ENCODE assay signal across 25 cellular contexts in the genomic region with DNA sequence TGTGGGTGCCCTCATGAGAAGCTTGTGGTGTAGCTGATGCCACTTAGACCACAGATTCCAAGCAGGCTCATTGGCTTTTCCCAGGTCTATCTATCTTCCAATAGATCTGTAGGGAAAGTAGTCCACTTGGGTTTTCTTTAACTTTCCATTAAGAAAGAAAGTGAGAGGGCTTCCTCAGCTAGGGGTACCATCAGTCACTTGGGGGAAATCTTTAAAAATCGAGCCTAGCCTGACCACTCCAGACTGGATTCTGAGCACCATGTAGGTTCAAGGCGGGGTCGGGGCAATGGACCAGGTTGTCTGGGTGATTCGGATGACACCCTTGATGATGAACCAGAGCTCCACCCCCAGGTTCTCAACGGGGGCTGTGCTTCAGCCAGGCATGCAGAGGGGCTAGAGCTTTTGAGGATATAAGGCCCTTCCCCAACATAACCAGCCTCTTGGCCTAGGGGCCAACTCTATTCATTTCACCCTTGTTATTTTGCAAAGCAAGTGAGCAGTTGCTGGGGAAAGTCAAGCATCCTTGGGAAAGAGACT. TPM values are rescaled to one million over a fixed set of nuclear protein-coding genes. Genes with fewer than 3 reads are reported as not detected.
A peak's percentile ranks its signal among the peaks of the same experiment; 100 is the strongest.
DNase-seq lines count a peak whose midpoint lies in the region; ATAC-seq and TF ChIP-seq lines count a peak whose summit lies in the region.
"Had no signal": no experiment of that assay in that cellular context is flagged by ENCODE, and none has a peak within 500 bp of the region (broad histone marks: within the 10 kb centered on the region; RNA-seq: fewer than 3 reads in every experiment).

No MANE protein-coding gene starts in this region.

- POLR2A ChIA-PET in activated CD4-positive, alpha-beta memory T cell treated with anti-CD3 and anti-CD28 coated beads, Interleukin-2, amount 10 ng/mL, durations not matched to agents 7 days and 5 days (lab: Charles Lee), result interaction anchor here (2.9 kb wide), 1 partner anchor 10 kb away, joined by 11 read pairs; no protein-coding TSS in a partner anchor

- no peak overlapping the region for H3K4me3 Mint-ChIP-seq in natural killer cell
- H3K4me3 Mint-ChIP-seq in natural killer cell treated with Interleukin-12 subunit alpha and Interleukin-12 subunit beta and Interleukin-15 and Interleukin-18, amount 100 ng/mL, for 72 hours, result no peak overlapping the region
- no peak overlapping the region for H3K4me3 Mint-ChIP-seq in osteocyte (ENCODE audit: unreplicated experiment)
- no peak overlapping the region for H3K4me3 Mint-ChIP-seq in activated CD4-positive, alpha-beta memory T cell treated with anti-CD3 and anti-CD28 coated beads, Interleukin-2, amount 10 ng/mL, durations not matched to agents 7 days and 5 days
- H3K4me3 Mint-ChIP-seq: activated CD4-positive, alpha-beta T cell treated with anti-CD3 and anti-CD28 coated beads, Interleukin-2, amount 10 ng/mL, durations not matched to agents 24 days and 14 days; activated naive CD8-positive, alpha-beta T cell treated with anti-CD3 and anti-CD28 coated beads for 36 hours; activated T-helper 17 cell treated with anti-CD3 and anti-CD28 coated beads, Interleukin-2, amount 50 U/mL, for 72 hours; dendritic cell treated with granulocyte-macrophage colony-stimulating factor and Interleukin-4, amounts not matched to agents 40 ng/mL and 50 ng/mL, for 4 days; H9 had no signal

- H3K36me3 Mint-ChIP-seq in natural killer cell (no peaks in the 10 kb centered on the region), osteocyte (ENCODE audit: unreplicated experiment) (peaks cover 20% of the 10 kb centered on the region)
- H3K36me3 Mint-ChIP-seq in natural killer cell treated with Interleukin-12 subunit alpha and Interleukin-12 subunit beta and Interleukin-15 and Interleukin-18, amount 100 ng/mL, for 72 hours, result no peaks in the 10 kb centered on the region
- H3K36me3 Mint-ChIP-seq in activated CD4-positive, alpha-beta memory T cell treated with anti-CD3 and anti-CD28 coated beads, Interleukin-2, amount 10 ng/mL, durations not matched to agents 7 days and 5 days (ENCODE audit: low read depth), result peaks cover 56% of the 10 kb centered on the region

- peak overlapping the region; percentile 91 to 95 for H3K27ac ChIP-seq in coronary artery
- H3K27ac ChIP-seq: brain microvascular endothelial cell, KMS-11, SK-N-MC, VCaP had no signal

- no peak for DNase-seq in natural killer cell
- DNase-seq in natural killer cell treated with Interleukin-12 subunit alpha and Interleukin-12 subunit beta and Interleukin-15 and Interleukin-18, amount 100 ng/mL, for 72 hours (ENCODE audit: low spot score), result no peak
- DNase-seq in coronary artery (ENCODE audit: low spot score), result no peak
- no peak for DNase-seq in osteocyte (ENCODE audit: extremely low spot score, unreplicated experiment)
- no peak for DNase-seq in DMS53 (lab: John Stamatoyannopoulos, UW)
- DNase-seq in activated CD4-positive, alpha-beta memory T cell treated with anti-CD3 and anti-CD28 coated beads, Interleukin-2, amount 10 ng/mL, durations not matched to agents 7 days and 5 days, result no peak
- DNase-seq in anterior cingulate cortex (lab: John Stamatoyannopoulos, UW), result no peak
- DNase-seq in HK-2 (ENCODE audit: unreplicated experiment), result no peak
- DNase-seq: activated CD4-positive, alpha-beta T cell treated with anti-CD3 and anti-CD28 coated beads, Interleukin-2, amount 10 ng/mL, durations not matched to agents 24 days and 14 days; activated naive CD8-positive, alpha-beta T cell treated with anti-CD3 and anti-CD28 coated beads for 36 hours; brain microvascular endothelial cell; H9; NCI-H1436 treated with DMSO at 0.1 percent for 48 hours; NCI-H524; small intestine; stimulated activated CD4-positive, alpha-beta T cell treated with anti-CD3 and anti-CD28 coated beads, Interleukin-2, amount 100 ng/mL, for 24 hours; stimulated activated naive CD4-positive, alpha-beta T cell; thyroid gland had no signal

- H3K27ac Mint-ChIP-seq in natural killer cell, result peak overlapping the region; percentile 86 to 90
- peak overlapping the region in 1 of 2 donors; percentile 54 for H3K27ac Mint-ChIP-seq in natural killer cell treated with Interleukin-12 subunit alpha and Interleukin-12 subunit beta and Interleukin-15 and Interleukin-18, amount 100 ng/mL, for 72 hours
- H3K27ac Mint-ChIP-seq in osteocyte (ENCODE audit: unreplicated experiment), result peak overlapping the region; percentile 80
- no peak overlapping the region for H3K27ac Mint-ChIP-seq in activated CD4-positive, alpha-beta memory T cell treated with anti-CD3 and anti-CD28 coated beads, Interleukin-2, amount 10 ng/mL, durations not matched to agents 7 days and 5 days
- H3K27ac Mint-ChIP-seq: activated CD4-positive, alpha-beta T cell treated with anti-CD3 and anti-CD28 coated beads, Interleukin-2, amount 10 ng/mL, durations not matched to agents 24 days and 14 days; activated naive CD8-positive, alpha-beta T cell treated with anti-CD3 and anti-CD28 coated beads for 36 hours; activated T-helper 17 cell treated with anti-CD3 and anti-CD28 coated beads, Interleukin-2, amount 50 U/mL, for 72 hours; dendritic cell treated with granulocyte-macrophage colony-stimulating factor and Interleukin-4, amounts not matched to agents 40 ng/mL and 50 ng/mL, for 4 days had no signal

- no peaks in the 10 kb centered on the region for H3K9me3 Mint-ChIP-seq in natural killer cell
- H3K9me3 Mint-ChIP-seq in natural killer cell treated with Interleukin-12 subunit alpha and Interleukin-12 subunit beta and Interleukin-15 and Interleukin-18, amount 100 ng/mL, for 72 hours, result no peaks in the 10 kb centered on the region
- H3K9me3 Mint-ChIP-seq in osteocyte (ENCODE audit: unreplicated experiment), result no peaks in the 10 kb centered on the region
- H3K9me3 Mint-ChIP-seq in activated CD4-positive, alpha-beta memory T cell treated with anti-CD3 and anti-CD28 coated beads, Interleukin-2, amount 10 ng/mL, durations not matched to agents 7 days and 5 days, result no peaks in the 10 kb centered on the region
- H3K9me3 Mint-ChIP-seq: activated CD4-positive, alpha-beta T cell treated with anti-CD3 and anti-CD28 coated beads, Interleukin-2, amount 10 ng/mL, durations not matched to agents 24 days and 14 days; activated naive CD8-positive, alpha-beta T cell treated with anti-CD3 and anti-CD28 coated beads for 36 hours; activated T-helper 17 cell treated with anti-CD3 and anti-CD28 coated beads, Interleukin-2, amount 50 U/mL, for 72 hours; dendritic cell treated with granulocyte-macrophage colony-stimulating factor and Interleukin-4, amounts not matched to agents 40 ng/mL and 50 ng/mL, for 4 days; H9 had no signal

- intact Hi-C loops in natural killer cell (cut with micrococcal nuclease), result no loop called here

- H3K4me1 Mint-ChIP-seq in natural killer cell (peaks cover 59 to 67% of the 10 kb centered on the region in 2 donors), osteocyte (ENCODE audit: unreplicated experiment) (peaks cover 48% of the 10 kb centered on the region)
- H3K4me1 Mint-ChIP-seq in natural killer cell treated with Interleukin-12 subunit alpha and Interleukin-12 subunit beta and Interleukin-15 and Interleukin-18, amount 100 ng/mL, for 72 hours (ENCODE audit: low read depth in 2 of 2), result peaks cover 47 to 49% of the 10 kb centered on the region in 2 donors
- peaks cover 28% of the 10 kb centered on the region for H3K4me1 Mint-ChIP-seq in activated CD4-positive, alpha-beta memory T cell treated with anti-CD3 and anti-CD28 coated beads, Interleukin-2, amount 10 ng/mL, durations not matched to agents 7 days and 5 days

- no peak for ATAC-seq in natural killer cell
- no peak for ATAC-seq in natural killer cell treated with Interleukin-12 subunit alpha and Interleukin-12 subunit beta and Interleukin-15 and Interleukin-18, amount 100 ng/mL, for 72 hours
- ATAC-seq: activated T-helper 17 cell treated with anti-CD3 and anti-CD28 coated beads, Interleukin-2, amount 50 U/mL, for 72 hours; left lobe of liver had no signal

- H3K27me3 Mint-ChIP-seq in natural killer cell (ENCODE audit: low read depth in 2 of 2) (no peaks in the 10 kb centered on the region), osteocyte (ENCODE audit: unreplicated experiment) (no peaks in the 10 kb centered on the region)
- H3K27me3 Mint-ChIP-seq in natural killer cell treated with Interleukin-12 subunit alpha and Interleukin-12 subunit beta and Interleukin-15 and Interleukin-18, amount 100 ng/mL, for 72 hours, result no peaks in the 10 kb centered on the region
- H3K27me3 Mint-ChIP-seq in activated CD4-positive, alpha-beta memory T cell treated with anti-CD3 and anti-CD28 coated beads, Interleukin-2, amount 10 ng/mL, durations not matched to agents 7 days and 5 days, result no peaks in the 10 kb centered on the region
- H3K27me3 Mint-ChIP-seq: activated CD4-positive, alpha-beta T cell treated with anti-CD3 and anti-CD28 coated beads, Interleukin-2, amount 10 ng/mL, durations not matched to agents 24 days and 14 days; activated T-helper 17 cell treated with anti-CD3 and anti-CD28 coated beads, Interleukin-2, amount 50 U/mL, for 72 hours; dendritic cell treated with granulocyte-macrophage colony-stimulating factor and Interleukin-4, amounts not matched to agents 40 ng/mL and 50 ng/mL, for 4 days had no signal

- CTCF ChIA-PET in activated CD4-positive, alpha-beta memory T cell treated with anti-CD3 and anti-CD28 coated beads, Interleukin-2, amount 10 ng/mL, durations not matched to agents 7 days and 5 days (lab: Charles Lee), result interaction anchor here (0.7 to 10.4 kb wide), 4 partner anchors 10 to 38 kb away, joined by 3 to 237 read pairs (median 6); a partner anchor contains a TSS

- no peak overlapping the region for H3K4me3 ChIP-seq in coronary artery
- H3K4me3 ChIP-seq: prostate gland, SK-N-MC, thyroid gland had no signal

- no peak for TF ChIP-seq CTCF in natural killer cell (IDR thresholded peaks at IDR 0.05)
- TF ChIP-seq CTCF in coronary artery (IDR thresholded peaks at IDR 0.05), result no peak
- no peak for TF ChIP-seq CTCF in osteocyte (IDR thresholded peaks at IDR 0.05)

RNA-seq across cellular contexts. Expression of a gene that starts 27.0 kb away (rescaled TPM):
- total RNA-seq in natural killer cell (100 to 1,000 TPM; 172 to 225 (median 176) TPM), osteocyte (15.5 and 17.5 TPM in 2 replicates)
- total RNA-seq in natural killer cell treated with Interleukin-12 subunit alpha and Interleukin-12 subunit beta and Interleukin-15 and Interleukin-18, amount 100 ng/mL, for 72 hours, result 10 to 100 TPM; 42.1 to 63.0 TPM
- total RNA-seq in activated CD4-positive, alpha-beta memory T cell treated with anti-CD3 and anti-CD28 coated beads, Interleukin-2, amount 10 ng/mL, durations not matched to agents 7 days and 5 days, result 10 to 100 TPM; 24.6 to 25.9 TPM

RNA-seq across cellular contexts. Expression of a gene that starts 42.3 kb away (rescaled TPM):
- total RNA-seq in natural killer cell (1 to 10 TPM in 1 of 3 donors, under 1 TPM in 2; 0.75 to 1.4 (median 0.84) TPM), osteocyte (0.31 and 0.54 TPM in 2 replicates)
- total RNA-seq in natural killer cell treated with Interleukin-12 subunit alpha and Interleukin-12 subunit beta and Interleukin-15 and Interleukin-18, amount 100 ng/mL, for 72 hours, result under 1 TPM; 0.53 to 0.93 TPM
- 1 to 10 TPM in 1 of 2 experiments, under 1 TPM in 1; 0.88 to 1.8 TPM for total RNA-seq in activated CD4-positive, alpha-beta memory T cell treated with anti-CD3 and anti-CD28 coated beads, Interleukin-2, amount 10 ng/mL, durations not matched to agents 7 days and 5 days

RNA-seq across cellular contexts. Expression of a gene that starts 42.4 kb away (rescaled TPM):
- total RNA-seq in natural killer cell (under 1 TPM; 0.07 to 0.15 (median 0.11) TPM), osteocyte (0.16 and 0.29 TPM in 2 replicates)
- under 1 TPM; 0.38 to 0.67 TPM for total RNA-seq in natural killer cell treated with Interleukin-12 subunit alpha and Interleukin-12 subunit beta and Interleukin-15 and Interleukin-18, amount 100 ng/mL, for 72 hours
- total RNA-seq in activated CD4-positive, alpha-beta memory T cell treated with anti-CD3 and anti-CD28 coated beads, Interleukin-2, amount 10 ng/mL, durations not matched to agents 7 days and 5 days, result under 1 TPM; 0.45 to 0.58 TPM

RNA-seq across cellular contexts. Expression of a gene that starts 56.6 kb away (rescaled TPM):
- total RNA-seq in natural killer cell, result 10 to 100 TPM; 27.8 to 38.0 (median 31.5) TPM
- total RNA-seq in natural killer cell treated with Interleukin-12 subunit alpha and Interleukin-12 subunit beta and Interleukin-15 and Interleukin-18, amount 100 ng/mL, for 72 hours, result 100 to 1,000 TPM; 101 to 111 TPM
- 71.8 and 77.4 TPM in 2 replicates for total RNA-seq in osteocyte
- total RNA-seq in activated CD4-positive, alpha-beta memory T cell treated with anti-CD3 and anti-CD28 coated beads, Interleukin-2, amount 10 ng/mL, durations not matched to agents 7 days and 5 days, result 100 to 1,000 TPM; 139 to 142 TPM
